24 cellular contexts compared by ENCODE assay signal in the genomic region with DNA sequence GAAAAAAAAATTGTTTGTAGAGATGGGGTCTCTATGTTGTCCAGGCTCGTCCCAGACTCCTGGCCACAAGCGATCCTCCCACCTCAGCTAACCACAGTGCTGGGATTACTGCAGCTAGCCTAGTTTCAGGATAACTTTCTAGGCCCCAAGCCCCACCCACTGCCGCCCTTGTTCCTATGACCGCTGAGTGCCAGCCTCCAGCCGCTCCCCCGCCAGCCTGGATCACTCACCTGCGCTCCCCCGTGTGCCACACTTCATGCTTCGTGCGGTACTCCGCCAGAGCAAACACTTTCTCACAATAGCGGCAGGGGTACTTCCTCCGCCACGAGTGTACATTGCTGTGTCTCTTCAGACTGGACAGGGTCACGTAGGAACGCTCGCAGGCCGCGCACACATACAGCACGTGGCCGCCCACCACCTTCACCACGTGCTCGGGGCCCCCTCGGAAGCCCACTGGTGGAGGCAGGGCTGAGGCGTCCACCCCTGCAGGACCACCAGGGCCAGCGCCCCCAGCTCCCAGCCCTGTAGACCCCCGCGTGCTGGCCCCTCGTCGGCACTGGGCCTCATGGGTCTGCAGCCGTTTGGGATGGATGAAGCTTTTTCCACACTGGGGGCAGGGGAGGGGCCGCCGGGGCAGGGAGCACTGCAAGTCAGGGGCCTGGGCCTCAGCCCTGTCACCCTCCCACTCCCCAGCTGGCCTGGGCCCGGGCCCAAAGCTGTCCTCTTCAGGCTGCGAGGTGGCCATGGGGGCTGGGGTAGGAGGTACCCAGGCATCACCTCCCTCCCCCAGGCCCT. TPM values are rescaled to one million over a fixed set of nuclear protein-coding genes. Genes with fewer than 3 reads are reported as not detected.
DNase-seq lines count a peak whose midpoint lies in the region; ATAC-seq, FAIRE-seq and TF ChIP-seq lines count a peak whose summit lies in the region.
"Had no signal": no experiment of that assay in that cellular context is flagged by ENCODE, and none has a peak within 500 bp of the region (broad histone marks: within the 10 kb centered on the region; RNA-seq: fewer than 3 reads in every experiment).

No MANE protein-coding gene starts in this region.

- H3K4me2 ChIP-seq in GM12878 (ENCODE audit: control insufficient read depth, insufficient read depth), result no peak overlapping the region

- no peak overlapping the region for H3K9ac ChIP-seq in GM12878 (ENCODE audit: control insufficient read depth, insufficient read depth, low read length)

- H3K27ac ChIP-seq in GM12878 (ENCODE audit: control insufficient read depth, insufficient read depth), result no peak overlapping the region
- peak overlapping the region in 1 of 2 donors; percentile 59 for H3K27ac ChIP-seq in lung (ENCODE audit: low read depth in 1 of 2, low read length in 1 of 2)
- no peak overlapping the region for H3K27ac ChIP-seq in brain microvascular endothelial cell
- H3K27ac ChIP-seq: SJSA1 had no signal

- POLR2A ChIA-PET in GM12878 (lab: Charles Lee), result interaction anchor here (0.7 to 2.4 kb wide), 3 partner anchors 11 to 26 kb away, joined by 3 to 9 read pairs (median 3); partner anchors contain the start of gene CHRNB1

- H3K4me3 ChIP-seq in GM12878, result no peak overlapping the region
- H3K4me3 ChIP-seq in lung, result no peak overlapping the region
- no peak overlapping the region for H3K4me3 ChIP-seq in brain microvascular endothelial cell (ENCODE audit: low read depth, low read length)
- H3K4me3 ChIP-seq: SJSA1 had no signal

- H2AFZ ChIP-seq in GM12878 (ENCODE audit: control insufficient read depth, low read depth, low read length), result no peak overlapping the region

- H3K79me2 ChIP-seq in GM12878 (ENCODE audit: control insufficient read depth, insufficient read depth, low read length), result no peaks in the 10 kb centered on the region

- ATAC-seq in GM12878, result no peak
- ATAC-seq in lung (ENCODE audit: insufficient read depth, low FRiP score), result no peak
- ATAC-seq in stimulated activated effector memory CD8-positive, alpha-beta T cell treated with anti-CD3 and anti-CD28 coated beads, Interleukin-12 subunit alpha, Interleukin-12 subunit beta, amount 100 ng/mL, for 72 hours, result no peak
- ATAC-seq: HCT116, WTC11 had no signal

- H3K4me3 Mint-ChIP-seq in CD14-positive monocyte, result no peak overlapping the region
- no peak overlapping the region for H3K4me3 Mint-ChIP-seq in stimulated activated effector memory CD8-positive, alpha-beta T cell treated with anti-CD3 and anti-CD28 coated beads, Interleukin-12 subunit alpha, Interleukin-12 subunit beta, amount 100 ng/mL, for 72 hours
- H3K4me3 Mint-ChIP-seq: activated naive CD8-positive, alpha-beta T cell; brain; WTC11 had no signal

- H3K27me3 ChIP-seq in GM12878 (replicated peaks in 1 of 2; ENCODE audit: control insufficient read depth in 2 of 2, insufficient read depth in 2 of 2, low read length in 1 of 2), result no peaks in the 10 kb centered on the region
- no peaks in the 10 kb centered on the region for H3K27me3 ChIP-seq in lung (ENCODE audit: control insufficient read depth, insufficient read depth)
- H3K27me3 ChIP-seq in brain microvascular endothelial cell (replicated peaks), result no peaks in the 10 kb centered on the region
- H3K27me3 ChIP-seq: SJSA1 had no signal

- FAIRE-seq in GM12878 (lab: Jason Lieb, UNC), result no peak
- FAIRE-seq: GM19239 had no signal

- 96% methylated on average over 35 of the region's 35 CpGs for WGBS in GM12878 (ENCODE audit: insufficient coverage, insufficient replicate concordance, low lambda C conversion rate, missing lambda C conversion rate)
- WGBS in lung, 2 donors, result 76 to 85% methylated on average over 35 of the region's 35 CpGs

- H3K27me3 Mint-ChIP-seq in CD14-positive monocyte (ENCODE audit: low read depth in 3 of 3), result no peaks in the 10 kb centered on the region
- H3K27me3 Mint-ChIP-seq: activated naive CD8-positive, alpha-beta T cell; brain; naive B cell had no signal

- SMC1A ChIA-PET in GM12878 (lab: Charles Lee; ENCODE audit: uncharacterized antibody, unreplicated experiment), result interaction anchor here (1.0 to 1.6 kb wide), 2 partner anchors 11 to 62 kb away, joined by 3 read pairs; partner anchors contain the start of gene TMEM256

- DNase-seq in CD14-positive monocyte (ENCODE audit: low spot score) (no peak), GM12878 (ENCODE audit: low read depth, low spot score) (no peak), lung (ENCODE audit: low spot score) (peak; percentile 53), NCI-H146 (lab: John Stamatoyannopoulos, UW) (no peak), brain microvascular endothelial cell (no peak), foreskin melanocyte (no peak), LoVo (ENCODE audit: low spot score) (no peak)
- no peak for DNase-seq in stimulated activated effector memory CD8-positive, alpha-beta T cell treated with anti-CD3 and anti-CD28 coated beads, Interleukin-12 subunit alpha, Interleukin-12 subunit beta, amount 100 ng/mL, for 72 hours (ENCODE audit: low spot score in 2 of 2)
- DNase-seq: activated T-cell treated with anti-CD3 and anti-CD28 coated beads, Interleukin-2, amount 50 U/mL, for 48 hours; dermis blood vessel endothelial cell; naive B cell; NCI-H526; stimulated activated CD4-positive, alpha-beta T cell treated with anti-CD3 and anti-CD28 coated beads, Interleukin-12 subunit alpha, Interleukin-12 subunit beta, amount 100 ng/mL, for 4 hours; T-helper 2 cell had no signal

- H3K27ac Mint-ChIP-seq in CD14-positive monocyte, result peak overlapping the region in 4 of 7 donors; percentile 88 to 97 (median 94)
- peak overlapping the region; percentile 73 for H3K27ac Mint-ChIP-seq in stimulated activated effector memory CD8-positive, alpha-beta T cell treated with anti-CD3 and anti-CD28 coated beads, Interleukin-12 subunit alpha, Interleukin-12 subunit beta, amount 100 ng/mL, for 72 hours
- H3K27ac Mint-ChIP-seq: WTC11 had no signal

- in situ Hi-C loops in GM12878 (cut with MboI), result no loop called here
- in situ Hi-C loops in brain microvascular endothelial cell (cut with HindIII; ENCODE audit: low pct_ligation_motif_present, low sequenced_read_pairs), result no loop called here

- RAD21 ChIA-PET in GM12878 (lab: Charles Lee; ENCODE audit: unreplicated experiment), result no interaction called here

- no TSS peak for BruUV-seq in GM12878 (replicated peaks; lab: Mats Ljungman, UMichigan)

- no peak for TF ChIP-seq RAD21 in GM12878 (IDR thresholded peaks at IDR 0.05; ENCODE audit: insufficient read depth, low read depth, low read length)

- no peak for TF ChIP-seq EP300 in GM12878 (IDR thresholded peaks at IDR 0.05; ENCODE audit: borderline replicate concordance in 1 of 2, control insufficient read depth in 1 of 2, low read depth in 2 of 2, low read length in 2 of 2)

- H3K4me1 Mint-ChIP-seq in CD14-positive monocyte, result peaks cover 21% of the 10 kb centered on the region
- peaks cover 18% of the 10 kb centered on the region for H3K4me1 Mint-ChIP-seq in stimulated activated effector memory CD8-positive, alpha-beta T cell treated with anti-CD3 and anti-CD28 coated beads, Interleukin-12 subunit alpha, Interleukin-12 subunit beta, amount 100 ng/mL, for 72 hours

- no peaks in the 10 kb centered on the region for H4K20me1 ChIP-seq in GM12878 (ENCODE audit: control insufficient read depth, insufficient read depth)

- H3K4me1 ChIP-seq in GM12878 (ENCODE audit: control insufficient read depth, insufficient read depth, low read length) (no peaks in the 10 kb centered on the region; the same call in 1 of the 2 replicates), lung (ENCODE audit: control insufficient read depth in 2 of 2, insufficient read depth in 2 of 2, low read length in 2 of 2) (peaks cover 4 to 13% of the 10 kb centered on the region in 2 donors)
- H3K4me1 ChIP-seq: SJSA1 had no signal

- peaks cover 20 to 38% of the 10 kb centered on the region in 2 donors for H3K36me3 Mint-ChIP-seq in CD14-positive monocyte
- H3K36me3 Mint-ChIP-seq in stimulated activated effector memory CD8-positive, alpha-beta T cell treated with anti-CD3 and anti-CD28 coated beads, Interleukin-12 subunit alpha, Interleukin-12 subunit beta, amount 100 ng/mL, for 72 hours, result peaks cover 78% of the 10 kb centered on the region
- H3K36me3 Mint-ChIP-seq: activated naive CD8-positive, alpha-beta T cell; WTC11 had no signal

- CTCF ChIA-PET in GM12878 (lab: Yijun Ruan, JAX), result no interaction called here

- intact Hi-C loops in CD14-positive monocyte (cut with micrococcal nuclease) (loop anchor here in 1 of 2 donors (1.0 kb wide), 1 partner anchor 10 kb away; no protein-coding TSS in a partner anchor), GM12878 (cut with micrococcal nuclease; ENCODE audit: unreplicated experiment) (no loop called here)

- H3K9me3 Mint-ChIP-seq in CD14-positive monocyte, result no peaks in the 10 kb centered on the region
- H3K9me3 Mint-ChIP-seq in stimulated activated effector memory CD8-positive, alpha-beta T cell treated with anti-CD3 and anti-CD28 coated beads, Interleukin-12 subunit alpha, Interleukin-12 subunit beta, amount 100 ng/mL, for 72 hours, result no peaks in the 10 kb centered on the region
- H3K9me3 Mint-ChIP-seq: brain, naive B cell, WTC11 had no signal

- no peaks in the 10 kb centered on the region for H3K9me3 ChIP-seq in GM12878 (replicated peaks; ENCODE audit: control insufficient read depth, insufficient read depth, low read length)
- H3K9me3 ChIP-seq in lung (ENCODE audit: control insufficient read depth in 2 of 2, insufficient read depth in 1 of 2, low read length in 1 of 2), result no peaks in the 10 kb centered on the region
- H3K9me3 ChIP-seq: SJSA1 had no signal

- TF ChIP-seq CTCF in CD14-positive monocyte (IDR thresholded peaks at IDR 0.05), result no peak
- TF ChIP-seq CTCF in GM12878 (IDR thresholded peaks at IDR 0.05 in 2 of 3, conservative IDR thresholded peaks at IDR 0.05 in 1 of 3; ENCODE audit: control insufficient read depth in 2 of 3, extremely low read depth in 1 of 3, insufficient read depth in 1 of 3, low read depth in 3 of 3, low read length in 3 of 3), result no peak
- no peak for TF ChIP-seq CTCF in lung (IDR thresholded peaks at IDR 0.05; ENCODE audit: control extremely low read depth, extremely low read depth)
- TF ChIP-seq CTCF in brain microvascular endothelial cell (IDR thresholded peaks at IDR 0.05; ENCODE audit: low read depth, low read length, missing control alignments), result no peak

- peak; percentile 50; the same call in 1 of the 2 replicates for TF ChIP-seq POLR2A in GM12878 (IDR thresholded peaks at IDR 0.05; ENCODE audit: low read depth, low read length)

- H3K36me3 ChIP-seq in GM12878 (ENCODE audit: control insufficient read depth in 2 of 2, insufficient read depth in 2 of 2, low read length in 1 of 2), result peaks cover 0 to 5% of the 10 kb centered on the region in 2 experiments; a peak in 3 of 4 replicates
- H3K36me3 ChIP-seq in lung (ENCODE audit: control insufficient read depth in 2 of 2, insufficient read depth in 2 of 2, low read length in 2 of 2), result peaks cover 13 to 40% of the 10 kb centered on the region in 2 donors
- peaks cover 21% of the 10 kb centered on the region for H3K36me3 ChIP-seq in brain microvascular endothelial cell (replicated peaks)

RNA-seq across cellular contexts. Expression of gene ZBTB4, which starts 13.8 kb away (rescaled TPM):
- 1 to 10 TPM; 3.4 to 4.4 TPM for polyA plus RNA-seq in CD14-positive monocyte
- 26.9 and 29.2 TPM in 2 replicates for total RNA-seq in GM12878 (2013; cell fraction: nucleolus; rRNA removed)
- total RNA-seq in GM12878 (2014; rRNA removed), result 7.6 and 8.3 TPM in 2 replicates
- total RNA-seq in GM12878 (2014; rRNA removed; fragmentation: Illumina TruSeq; extraction: Trizol), result 6.1 and 6.2 TPM in 2 replicates
- total RNA-seq in GM12878 (2021), result 14.9 and 15.1 TPM in 2 replicates
- polyA plus RNA-seq in GM12878 (2011; ENCODE audit: low read depth), result 6.7 TPM
- polyA plus RNA-seq in GM12878 (2011; rRNA removed), result 7.6 and 8.9 TPM in 2 replicates
- 8.8 and 9.3 TPM in 2 replicates for polyA plus RNA-seq in GM12878 (2011; cell fraction: cytosol; rRNA removed)
- 26.2 and 29.9 TPM in 2 replicates for polyA plus RNA-seq in GM12878 (2011; cell fraction: nucleus; rRNA removed)
- 14.6 and 15.8 TPM in 2 replicates for polyA plus RNA-seq in GM12878 (2012)
- polyA plus RNA-seq in GM12878 (2014; fragmentation: Illumina TruSeq; extraction: Trizol), result 9.2 and 9.4 TPM in 2 replicates
- 1 to 10 TPM; 2.0 to 3.0 TPM for polyA plus RNA-seq in GM12878 (2014; fragmentation: Nextera tagmentation; extraction: Ambion mirVana)
- polyA plus RNA-seq in GM12878 (2014; rRNA removed), result 8.9 and 9.7 TPM in 2 replicates
- 1 to 10 TPM; 4.3 to 4.6 TPM for polyA plus RNA-seq in GM12878 (2016; fragmentation: Nextera tagmentation; extraction: Ambion mirVana)
- polyA minus RNA-seq in GM12878 (2011; rRNA and poly(A)+ RNA removed), result 8.7 and 14.0 TPM in 2 replicates
- polyA minus RNA-seq in GM12878 (2011; cell fraction: cytosol; rRNA and poly(A)+ RNA removed), result 4.5 and 4.8 TPM in 2 replicates
- polyA minus RNA-seq in GM12878 (2011; cell fraction: nucleus; rRNA and poly(A)+ RNA removed), result 7.0 and 12.9 TPM in 2 replicates
- total RNA-seq in lung, result 10 to 100 TPM; 40.4 to 56.4 TPM
- 10 to 100 TPM; 20.1 to 26.5 TPM for polyA plus RNA-seq in lung

RNA-seq across cellular contexts. Expression of gene SLC35G6, which starts 15.6 kb away (rescaled TPM):
- polyA plus RNA-seq in CD14-positive monocyte, result not detected
- total RNA-seq in GM12878 (2013; cell fraction: nucleolus; rRNA removed), result not detected in 2 replicates
- not detected in 2 replicates for total RNA-seq in GM12878 (2014; rRNA removed)
- total RNA-seq in GM12878 (2014; rRNA removed; fragmentation: Illumina TruSeq; extraction: Trizol), result not detected in 2 replicates
- total RNA-seq in GM12878 (2021), result not detected in 2 replicates
- polyA plus RNA-seq in GM12878 (2011; ENCODE audit: low read depth), result not detected
- not detected in 2 replicates for polyA plus RNA-seq in GM12878 (2011; rRNA removed)
- not detected in 2 replicates for polyA plus RNA-seq in GM12878 (2011; cell fraction: cytosol; rRNA removed)
- polyA plus RNA-seq in GM12878 (2011; cell fraction: nucleus; rRNA removed), result not detected in 2 replicates
- polyA plus RNA-seq in GM12878 (2012), result 0.13 and 0.18 TPM in 2 replicates
- not detected in 2 replicates for polyA plus RNA-seq in GM12878 (2014; fragmentation: Illumina TruSeq; extraction: Trizol)
- not detected for polyA plus RNA-seq in GM12878 (2014; fragmentation: Nextera tagmentation; extraction: Ambion mirVana)
- polyA plus RNA-seq in GM12878 (2014; rRNA removed), result not detected in 2 replicates
- polyA plus RNA-seq in GM12878 (2016; fragmentation: Nextera tagmentation; extraction: Ambion mirVana), result under 1 TPM in 1 of 2 experiments, not detected in 1; 0.20 TPM
- polyA minus RNA-seq in GM12878 (2011; rRNA and poly(A)+ RNA removed), result 0.10 TPM in 1 of 2 replicates, not detected in the other
- polyA minus RNA-seq in GM12878 (2011; cell fraction: cytosol; rRNA and poly(A)+ RNA removed), result not detected in 2 replicates
- polyA minus RNA-seq in GM12878 (2011; cell fraction: nucleus; rRNA and poly(A)+ RNA removed), result not detected in 2 replicates
- total RNA-seq in lung, result not detected
- polyA plus RNA-seq in lung, result not detected
- total RNA-seq: dermis blood vessel endothelial cell, lower leg skin, OCI-LY7, posterior vena cava, SJSA1, ureter had no signal

RNA-seq across cellular contexts. Expression of gene POLR2A, which starts 18.5 kb away (rescaled TPM):
- polyA plus RNA-seq in CD14-positive monocyte (10 to 100 TPM; 12.1 to 25.4 TPM), GM12878 (2011; rRNA removed) (7.9 and 19.3 TPM in 2 replicates), GM12878 (2014; fragmentation: Illumina TruSeq; extraction: Trizol) (47.6 and 57.7 TPM in 2 replicates), GM12878 (2014; fragmentation: Nextera tagmentation; extraction: Ambion mirVana) (1 to 10 TPM; 1.7 to 2.8 TPM), GM12878 (2014; rRNA removed) (37.8 and 45.5 TPM in 2 replicates), GM12878 (2016; fragmentation: Nextera tagmentation; extraction: Ambion mirVana) (10 to 100 TPM; 88.2 to 95.0 TPM), lung (10 to 100 TPM; 37.8 to 40.9 TPM)
- 174 and 219 TPM in 2 replicates for total RNA-seq in GM12878 (2013; cell fraction: nucleolus; rRNA removed)
- total RNA-seq in GM12878 (2014; rRNA removed) (25.6 and 28.9 TPM in 2 replicates), GM12878 (2014; rRNA removed; fragmentation: Illumina TruSeq; extraction: Trizol) (12.0 and 12.5 TPM in 2 replicates), GM12878 (2021) (111 and 121 TPM in 2 replicates), lung (100 to 1,000 TPM; 113 to 129 TPM)
- polyA plus RNA-seq in GM12878 (2011; ENCODE audit: low read depth), result 68.9 TPM
- polyA plus RNA-seq in GM12878 (2011; cell fraction: cytosol; rRNA removed), result 26.4 and 47.8 TPM in 2 replicates
- polyA plus RNA-seq in GM12878 (2011; cell fraction: nucleus; rRNA removed), result 84.9 and 129 TPM in 2 replicates
- 74.8 and 80.1 TPM in 2 replicates for polyA plus RNA-seq in GM12878 (2012)
- 99.0 and 179 TPM in 2 replicates for polyA minus RNA-seq in GM12878 (2011; rRNA and poly(A)+ RNA removed)
- polyA minus RNA-seq in GM12878 (2011; cell fraction: cytosol; rRNA and poly(A)+ RNA removed), result 87.3 and 103 TPM in 2 replicates
- 91.4 and 180 TPM in 2 replicates for polyA minus RNA-seq in GM12878 (2011; cell fraction: nucleus; rRNA and poly(A)+ RNA removed)

RNA-seq across cellular contexts. Expression of gene CHRNB1, which starts 20.8 kb away (rescaled TPM):
- polyA plus RNA-seq in CD14-positive monocyte, result 10 to 100 TPM; 14.7 to 15.7 TPM
- 8.8 and 10.3 TPM in 2 replicates for total RNA-seq in GM12878 (2013; cell fraction: nucleolus; rRNA removed)
- 10.8 and 12.0 TPM in 2 replicates for total RNA-seq in GM12878 (2014; rRNA removed)
- total RNA-seq in GM12878 (2014; rRNA removed; fragmentation: Illumina TruSeq; extraction: Trizol), result 12.8 and 12.9 TPM in 2 replicates
- total RNA-seq in GM12878 (2021), result 5.8 and 7.4 TPM in 2 replicates
- polyA plus RNA-seq in GM12878 (2011; ENCODE audit: low read depth), result 5.9 TPM
- 9.1 and 11.0 TPM in 2 replicates for polyA plus RNA-seq in GM12878 (2011; rRNA removed)
- polyA plus RNA-seq in GM12878 (2011; cell fraction: cytosol; rRNA removed), result 20.4 and 24.7 TPM in 2 replicates
- 9.5 and 9.7 TPM in 2 replicates for polyA plus RNA-seq in GM12878 (2011; cell fraction: nucleus; rRNA removed)
- polyA plus RNA-seq in GM12878 (2012), result 10.9 and 11.6 TPM in 2 replicates
- polyA plus RNA-seq in GM12878 (2014; fragmentation: Illumina TruSeq; extraction: Trizol), result 12.2 and 14.4 TPM in 2 replicates
- polyA plus RNA-seq in GM12878 (2014; fragmentation: Nextera tagmentation; extraction: Ambion mirVana), result 10 to 100 TPM; 13.2 to 14.8 TPM
- 10.6 and 11.6 TPM in 2 replicates for polyA plus RNA-seq in GM12878 (2014; rRNA removed)
- polyA plus RNA-seq in GM12878 (2016; fragmentation: Nextera tagmentation; extraction: Ambion mirVana), result 10 to 100 TPM in 1 of 2 experiments, 1 to 10 TPM in 1; 8.5 to 10.7 TPM
- polyA minus RNA-seq in GM12878 (2011; rRNA and poly(A)+ RNA removed), result 7.5 and 13.9 TPM in 2 replicates
- polyA minus RNA-seq in GM12878 (2011; cell fraction: cytosol; rRNA and poly(A)+ RNA removed), result 2.1 and 4.1 TPM in 2 replicates
- 3.0 and 4.3 TPM in 2 replicates for polyA minus RNA-seq in GM12878 (2011; cell fraction: nucleus; rRNA and poly(A)+ RNA removed)
- 10 to 100 TPM; 10.5 to 10.7 TPM for total RNA-seq in lung
- polyA plus RNA-seq in lung, result 10 to 100 TPM in 1 of 2 donors, 1 to 10 TPM in 1; 7.0 to 11.9 TPM

RNA-seq across cellular contexts. Expression of gene FGF11, which starts 26.4 kb away (rescaled TPM):
- polyA plus RNA-seq in CD14-positive monocyte, result not detected
- total RNA-seq in GM12878 (2013; cell fraction: nucleolus; rRNA removed), result 23.7 and 26.4 TPM in 2 replicates
- total RNA-seq in GM12878 (2014; rRNA removed), result 2.3 and 3.0 TPM in 2 replicates
- total RNA-seq in GM12878 (2014; rRNA removed; fragmentation: Illumina TruSeq; extraction: Trizol), result 1.8 and 2.4 TPM in 2 replicates
- 3.0 TPM in 2 replicates for total RNA-seq in GM12878 (2021)
- 13.9 TPM for polyA plus RNA-seq in GM12878 (2011; ENCODE audit: low read depth)
- polyA plus RNA-seq in GM12878 (2011; rRNA removed), result 15.6 and 21.1 TPM in 2 replicates
- 14.9 and 20.2 TPM in 2 replicates for polyA plus RNA-seq in GM12878 (2011; cell fraction: cytosol; rRNA removed)
- polyA plus RNA-seq in GM12878 (2011; cell fraction: nucleus; rRNA removed), result 42.8 and 79.1 TPM in 2 replicates
- polyA plus RNA-seq in GM12878 (2012), result 18.4 and 22.6 TPM in 2 replicates
- 3.5 and 4.1 TPM in 2 replicates for polyA plus RNA-seq in GM12878 (2014; fragmentation: Illumina TruSeq; extraction: Trizol)
- 1 to 10 TPM in 1 of 2 experiments, under 1 TPM in 1; 0.69 to 1.3 TPM for polyA plus RNA-seq in GM12878 (2014; fragmentation: Nextera tagmentation; extraction: Ambion mirVana)
- polyA plus RNA-seq in GM12878 (2014; rRNA removed), result 2.3 and 2.8 TPM in 2 replicates
- polyA plus RNA-seq in GM12878 (2016; fragmentation: Nextera tagmentation; extraction: Ambion mirVana), result 1 to 10 TPM in 1 of 2 experiments, under 1 TPM in 1; 0.97 to 1.8 TPM
- 6.2 and 10.5 TPM in 2 replicates for polyA minus RNA-seq in GM12878 (2011; rRNA and poly(A)+ RNA removed)
- 3.7 and 3.8 TPM in 2 replicates for polyA minus RNA-seq in GM12878 (2011; cell fraction: cytosol; rRNA and poly(A)+ RNA removed)
- 6.6 and 6.9 TPM in 2 replicates for polyA minus RNA-seq in GM12878 (2011; cell fraction: nucleus; rRNA and poly(A)+ RNA removed)
- 1 to 10 TPM in 1 of 2 donors, under 1 TPM in 1; 0.52 to 3.5 TPM for total RNA-seq in lung
- polyA plus RNA-seq in lung, result under 1 TPM; 0.47 to 0.79 TPM
- total RNA-seq: SJSA1 had no signal
